In the genomic region with DNA sequence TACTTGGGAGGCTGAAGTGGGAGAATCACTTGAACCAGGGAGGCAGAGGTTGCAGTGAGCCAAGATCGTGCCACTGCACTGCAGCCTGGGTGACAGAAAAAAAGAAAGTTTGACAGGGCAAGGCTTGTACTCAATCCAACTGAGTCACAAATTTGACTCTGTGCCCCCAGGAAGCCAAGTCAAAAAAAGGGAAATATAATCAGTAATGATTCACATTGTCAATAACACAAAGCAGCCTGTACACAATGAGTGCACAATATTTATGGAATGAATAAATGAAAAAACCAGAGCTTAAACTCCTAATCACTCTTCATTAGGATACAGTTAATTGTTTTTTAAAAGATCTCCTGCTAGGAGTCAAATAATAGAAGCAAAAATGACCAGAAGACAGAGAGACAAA, we compare ENCODE assay signal across 20 cellular contexts. TPM values are rescaled to one million over a fixed set of nuclear protein-coding genes. Genes with fewer than 3 reads are reported as not detected.
DNase-seq lines count a peak whose midpoint lies in the region; TF ChIP-seq lines count a peak whose summit lies in the region.
"Had no signal": no experiment of that assay in that cellular context is flagged by ENCODE, and none has a peak within 500 bp of the region (broad histone marks: within the 10 kb centered on the region; RNA-seq: fewer than 3 reads in every experiment).

No MANE protein-coding gene starts in this region.

- no peak overlapping the region for H3K27ac ChIP-seq in Karpas-422 (ENCODE audit: low read length)
- 0 out of 2 replicates have a peak overlapping the region, but pooled peaks have one; percentile 5 for H3K27ac ChIP-seq in PC-9
- H3K27ac ChIP-seq in adrenal gland, result no peak overlapping the region
- H3K27ac ChIP-seq: RWPE1 had no signal

- no peaks in the 10 kb centered on the region for H4K20me1 ChIP-seq in Karpas-422 (ENCODE audit: insufficient read depth, low read depth, low read length)
- H4K20me1 ChIP-seq in PC-9 (ENCODE audit: insufficient read depth), result no peaks in the 10 kb centered on the region

- H3K79me2 ChIP-seq in Karpas-422 (ENCODE audit: low read length) (peaks cover 92% of the 10 kb centered on the region), PC-9 (ENCODE audit: low read depth) (peaks cover 6% of the 10 kb centered on the region)

- no peaks in the 10 kb centered on the region for H3K36me3 ChIP-seq in Karpas-422 (ENCODE audit: insufficient read depth, low read length)
- H3K36me3 ChIP-seq in PC-9 (ENCODE audit: low read depth), result no peaks in the 10 kb centered on the region
- H3K36me3 ChIP-seq in skeletal muscle satellite cell (ENCODE audit: insufficient read depth, low read length), result no peaks in the 10 kb centered on the region
- no peaks in the 10 kb centered on the region for H3K36me3 ChIP-seq in adrenal gland (replicated peaks in 1 of 2)

- H3F3A ChIP-seq in PC-9 (ENCODE audit: insufficient read depth, low read depth), result no peaks in the 10 kb centered on the region

- H3K9me2 ChIP-seq in Karpas-422 (replicated peaks; ENCODE audit: insufficient read depth, low read length) (no peaks in the 10 kb centered on the region), PC-9 (ENCODE audit: insufficient read depth) (no peaks in the 10 kb centered on the region)

- no TSS peak for BruUV-seq in PC-9 (replicated peaks; lab: Mats Ljungman, UMichigan)

- TF ChIP-seq CTCF in PC-9 (conservative IDR thresholded peaks at IDR 0.05) (no peak), adrenal gland (IDR thresholded peaks at IDR 0.05) (no peak)

- intact Hi-C loops in PC-9 (cut with micrococcal nuclease; ENCODE audit: unreplicated experiment) (no loop called here), adrenal gland (cut with DNase I) (no loop called here)

- H3K4me2 ChIP-seq in Karpas-422 (ENCODE audit: low read depth, low read length, poor library complexity, severe bottlenecking), result no peak overlapping the region
- H3K4me2 ChIP-seq in PC-9, result no peak overlapping the region
- H3K4me2 ChIP-seq in skeletal muscle satellite cell (ENCODE audit: low read length), result peak overlapping the region; percentile 14

- 41 to 75% (median 60%) methylated on average over 1 of the region's 1 CpG for WGBS in adrenal gland, 4 donors

- TF ChIP-seq POLR2A in adrenal gland (IDR thresholded peaks at IDR 0.05), result no peak

- H3K9ac ChIP-seq in Karpas-422 (ENCODE audit: low read length) (no peak overlapping the region), skeletal muscle satellite cell (ENCODE audit: low read depth, low read length) (no peak overlapping the region)

- DNase-seq in Karpas-422 (peak; percentile 2), PC-9 (no peak), dermis blood vessel endothelial cell (peak; percentile 13), adrenal gland (no peak), HUDEP-2 (lab: John Stamatoyannopoulos, UW; ENCODE audit: unreplicated experiment in 76 of 76) (no peak), hepatic stellate cell (ENCODE audit: low spot score) (no peak), SIG-M5 treated with dmso at 0.1 percent for 504 hours (lab: John Stamatoyannopoulos, UW; ENCODE audit: unreplicated experiment) (no peak)
- DNase-seq: CD4-positive, CD25-positive, alpha-beta regulatory T cell; EL; GF-D8; KBM-7; NCI-H1105; NCI-H1694; NCI-H2081 treated with DMSO at 0.1 percent for 48 hours; NCI-H2171 treated with DMSO at 0.1 percent for 48 hours; NCI-H446; NCI-H526; SIG-M5 had no signal

- POLR2A ChIA-PET in PC-9 (lab: Charles Lee; ENCODE audit: unreplicated experiment), result no interaction called here

- no peak overlapping the region for H3K4me3 ChIP-seq in Karpas-422 (ENCODE audit: low read length)
- no peak overlapping the region for H3K4me3 ChIP-seq in PC-9
- no peak overlapping the region for H3K4me3 ChIP-seq in skeletal muscle satellite cell (ENCODE audit: low read length)
- no peak overlapping the region for H3K4me3 ChIP-seq in adrenal gland

- H3K4me1 ChIP-seq in Karpas-422 (ENCODE audit: low read length) (peaks cover 18% of the 10 kb centered on the region), PC-9 (replicated peaks; ENCODE audit: insufficient read depth) (peaks cover 13% of the 10 kb centered on the region), skeletal muscle satellite cell (ENCODE audit: control insufficient read depth, insufficient read depth, low read length) (peaks cover 13% of the 10 kb centered on the region), adrenal gland (replicated peaks in 1 of 2) (peaks cover 0 to 26% of the 10 kb centered on the region in 2 donors)

- H3K9me3 ChIP-seq in Karpas-422 (ENCODE audit: low read length) (no peaks in the 10 kb centered on the region), PC-9 (ENCODE audit: insufficient read depth, low read depth) (no peaks in the 10 kb centered on the region), skeletal muscle satellite cell (replicated peaks; ENCODE audit: low read length) (no peaks in the 10 kb centered on the region), adrenal gland (replicated peaks in 1 of 3) (no peaks in the 10 kb centered on the region)

- H2AFZ ChIP-seq in Karpas-422 (ENCODE audit: low read length) (no peak overlapping the region), PC-9 (no peak overlapping the region)

- H3K27me3 ChIP-seq in Karpas-422 (ENCODE audit: low read length) (no peaks in the 10 kb centered on the region), PC-9 (ENCODE audit: insufficient read depth, low read depth) (no peaks in the 10 kb centered on the region), skeletal muscle satellite cell (ENCODE audit: control insufficient read depth, insufficient read depth, low read length) (no peaks in the 10 kb centered on the region), adrenal gland (no peaks in the 10 kb centered on the region)

- CTCF ChIA-PET in PC-9 (lab: Charles Lee), result no interaction called here

RNA-seq across cellular contexts. Expression of gene NAPEPLD, which starts 6.4 kb away (rescaled TPM):
- total RNA-seq in Karpas-422 (2014; rRNA removed; shearing (Covaris generic); ENCODE audit: low replicate concordance), result 12.9 and 24.8 TPM in 2 replicates
- 22.6 TPM in 2 replicates for total RNA-seq in PC-9 (2021)
- 5.4 and 6.4 TPM in 2 replicates for total RNA-seq in dermis blood vessel endothelial cell
- total RNA-seq in skeletal muscle satellite cell (2012; rRNA removed), result 7.4 and 10.4 TPM in 2 replicates
- total RNA-seq in adrenal gland, result 10 to 100 TPM; 11.1 to 24.4 (median 18.1) TPM
- polyA plus RNA-seq in adrenal gland, result 10 to 100 TPM in 1 of 3 donors, 1 to 10 TPM in 2; 2.5 to 17.1 (median 5.9) TPM

Comparison
In these comparisons a context has a peak if more than half of its experiments do, and no peak if none do; other contexts are left out.
1. DNase-seq: peak in Karpas-422 (single experiment) and dermis blood vessel endothelial cell (single experiment); none in PC-9 (0 of 2), adrenal gland (0 of 7), HUDEP-2 (0 of 76), hepatic stellate cell (single experiment) and SIG-M5 treated with dmso at 0.1 percent for 504 hours (single experiment).